8 cellular contexts compared by ENCODE assay signal in genomic region chr14:105527381-105528196, GRCh38. TPM values are rescaled to one million over a fixed set of nuclear protein-coding genes. Genes with fewer than 3 reads are reported as not detected.
DNase-seq lines count a peak whose midpoint lies in the region; ATAC-seq and TF ChIP-seq lines count a peak whose summit lies in the region.

No MANE protein-coding gene starts in this region.

- H3K4me3 Mint-ChIP-seq in naive thymus-derived CD4-positive, alpha-beta T cell, result peak overlapping the region; percentile 42 to 89 (median 72)

- peak overlapping the region; percentile 51 for H3K4me3 ChIP-seq in BE2C (ENCODE audit: low read depth, low read length)
- H3K4me3 ChIP-seq in MM.1S (ENCODE audit: low read length), result peak overlapping the region; percentile 67
- peak overlapping the region; percentile 65 to 93 (median 83) for H3K4me3 ChIP-seq in dorsolateral prefrontal cortex
- H3K4me3 ChIP-seq in naive thymus-derived CD4-positive, alpha-beta T cell (ENCODE audit: low read length), result peak overlapping the region; percentile 54

- H3K4me1 ChIP-seq in BE2C, result no peaks in the 10 kb centered on the region
- H3K4me1 ChIP-seq in MM.1S (ENCODE audit: low read length), result peaks cover 4% of the 10 kb centered on the region; the same call in 1 of the 2 replicates
- H3K4me1 ChIP-seq in naive thymus-derived CD4-positive, alpha-beta T cell (ENCODE audit: control insufficient read depth in 2 of 2, insufficient read depth in 2 of 2, low read length in 2 of 2), result peaks cover 9 to 14% of the 10 kb centered on the region in 2 donors

- H3F3A ChIP-seq in MM.1S (ENCODE audit: insufficient read depth, low read length), result peaks cover 6% of the 10 kb centered on the region; the same call in 1 of the 2 replicates

- H3K9ac ChIP-seq in MM.1S (ENCODE audit: low read length), result peak overlapping the region; percentile 62; the same call in 1 of the 2 replicates

- DNase-seq in BE2C (no peak), MM.1S (no peak), dorsolateral prefrontal cortex (peak in 2 of 10 donors; percentile 29 to 56), OCI-M1 (lab: John Stamatoyannopoulos, UW) (no peak), GM19238 (ENCODE audit: insufficient read length, low spot score) (no peak), NCI-H1694 (lab: John Stamatoyannopoulos, UW) (no peak)
- peak in 2 of 9 donors; percentile 7 to 10 for DNase-seq in naive thymus-derived CD4-positive, alpha-beta T cell

- peak overlapping the region; percentile 90 for H2AFZ ChIP-seq in MM.1S (ENCODE audit: low read length)

- TF ChIP-seq CTCF in BE2C (IDR thresholded peaks at IDR 0.05; ENCODE audit: low read depth, low read length), result no peak
- TF ChIP-seq CTCF in MM.1S (IDR thresholded peaks at IDR 0.05; ENCODE audit: low read length), result no peak
- no peak for TF ChIP-seq CTCF in dorsolateral prefrontal cortex (IDR thresholded peaks at IDR 0.05 in 54 of 56, conservative IDR thresholded peaks at IDR 0.05 in 2 of 56; ENCODE audit: low read depth in 1 of 56, partially characterized antibody in 56 of 56)

- H3K27me3 ChIP-seq in BE2C (no peaks in the 10 kb centered on the region), MM.1S (replicated peaks; ENCODE audit: insufficient read depth, low read length) (peaks cover 53% of the 10 kb centered on the region), dorsolateral prefrontal cortex (no peaks in the 10 kb centered on the region)
- H3K27me3 ChIP-seq in naive thymus-derived CD4-positive, alpha-beta T cell (ENCODE audit: control insufficient read depth in 2 of 2, insufficient read depth in 2 of 2, low read length in 2 of 2), result peaks cover 0 to 4% of the 10 kb centered on the region in 2 donors

- intact Hi-C loops in dorsolateral prefrontal cortex (cut with DNase I), result loop anchor here (1.0 to 10.0 kb wide), 7 partner anchors 29 to 323 kb away; partner anchors contain the start of gene TEDC1 (in 1 of the 2)
- intact Hi-C loops in naive thymus-derived CD4-positive, alpha-beta T cell (cut with micrococcal nuclease), result loop anchor here (1.0 to 5.0 kb wide), 11 partner anchors 37 to 441 kb away; partner anchors contain the start of genes BRF1 (in 1 of the 2) and TEDC1 (in 1 of the 2)

- POLR2A ChIA-PET in naive thymus-derived CD4-positive, alpha-beta T cell (lab: Charles Lee), result no interaction called here

- peak overlapping the region in 4 of 9 donors; percentile 31 to 76 (median 47) for H3K27ac Mint-ChIP-seq in naive thymus-derived CD4-positive, alpha-beta T cell

- ATAC-seq in naive thymus-derived CD4-positive, alpha-beta T cell, result no peak
- no peak for ATAC-seq in HG03108 (IDR thresholded peaks at IDR 0.05; ENCODE audit: unreplicated experiment)

- no peaks in the 10 kb centered on the region for H4K20me1 ChIP-seq in MM.1S (ENCODE audit: insufficient read depth, low read length)

- H3K27me3 Mint-ChIP-seq in naive thymus-derived CD4-positive, alpha-beta T cell, result peaks cover 0 to 44% (median 0%) of the 10 kb centered on the region in 5 donors

- H3K9me3 ChIP-seq in BE2C (0 out of 2 replicates have a peak, but pooled peaks cover 2% of the 10 kb centered on the region), MM.1S (replicated peaks; ENCODE audit: insufficient read depth, low read length) (no peaks in the 10 kb centered on the region)
- no peaks in the 10 kb centered on the region for H3K9me3 ChIP-seq in naive thymus-derived CD4-positive, alpha-beta T cell (ENCODE audit: control insufficient read depth in 2 of 3, low read length in 3 of 3)

- no peaks in the 10 kb centered on the region for H3K79me2 ChIP-seq in MM.1S (ENCODE audit: low read length)

- H3K27ac ChIP-seq in MM.1S (ENCODE audit: low read length), result no peak overlapping the region
- peak overlapping the region; percentile 34 to 95 (median 86) for H3K27ac ChIP-seq in dorsolateral prefrontal cortex
- no peak overlapping the region for H3K27ac ChIP-seq in naive thymus-derived CD4-positive, alpha-beta T cell (ENCODE audit: low read depth, low read length)

- peaks cover 0 to 24% (median 14%) of the 10 kb centered on the region in 7 donors for H3K4me1 Mint-ChIP-seq in naive thymus-derived CD4-positive, alpha-beta T cell

- no peaks in the 10 kb centered on the region for H3K36me3 Mint-ChIP-seq in naive thymus-derived CD4-positive, alpha-beta T cell

- peak overlapping the region; percentile 74 for H3K4me2 ChIP-seq in MM.1S (ENCODE audit: low read depth, low read length)

- no peaks in the 10 kb centered on the region for H3K9me2 ChIP-seq in MM.1S (replicated peaks; ENCODE audit: insufficient read depth, low read length)

- no peaks in the 10 kb centered on the region; the same call in 1 of the 2 replicates for H3K36me3 ChIP-seq in BE2C
- no peaks in the 10 kb centered on the region for H3K36me3 ChIP-seq in MM.1S (replicated peaks; ENCODE audit: insufficient read depth, low read length)
- no peaks in the 10 kb centered on the region for H3K36me3 ChIP-seq in naive thymus-derived CD4-positive, alpha-beta T cell (ENCODE audit: control insufficient read depth in 2 of 3, insufficient read depth in 3 of 3, low read length in 3 of 3)

- H3K9me3 Mint-ChIP-seq in naive thymus-derived CD4-positive, alpha-beta T cell, result peaks cover 0 to 14% (median 1%) of the 10 kb centered on the region in 11 donors

- CTCF ChIA-PET in naive thymus-derived CD4-positive, alpha-beta T cell (lab: Charles Lee), result interaction anchor here (1.0 to 1.1 kb wide), 3 partner anchors 156 to 157 kb away, joined by 3 to 7 read pairs (median 3); no protein-coding TSS in a partner anchor

RNA-seq across cellular contexts. Expression of gene TMEM121, which starts 1.2 kb away (rescaled TPM):
- polyA plus RNA-seq in BE2C (2012; ENCODE audit: insufficient read depth, insufficient read length, low read depth), result 11.3 TPM
- 10 to 100 TPM; 11.9 to 30.7 (median 19.1) TPM for total RNA-seq in dorsolateral prefrontal cortex
- 1 to 10 TPM in 4 of 5 experiments, under 1 TPM in 1; 0.83 to 5.7 (median 3.7) TPM for total RNA-seq in naive thymus-derived CD4-positive, alpha-beta T cell
- 1 to 10 TPM; 2.5 to 4.0 TPM for polyA plus RNA-seq in naive thymus-derived CD4-positive, alpha-beta T cell

RNA-seq across cellular contexts. Expression of gene TEDC1, which starts 36.5 kb away (rescaled TPM):
- polyA plus RNA-seq in BE2C (2012; ENCODE audit: insufficient read depth, insufficient read length, low read depth), result 40.9 TPM
- total RNA-seq in dorsolateral prefrontal cortex, result 10 to 100 TPM in 118 of 120 experiments, 1 to 10 TPM in 2; 8.9 to 23.4 (median 15.6) TPM
- total RNA-seq in naive thymus-derived CD4-positive, alpha-beta T cell, result 100 to 1,000 TPM in 1 of 5 experiments, 10 to 100 TPM in 4; 19.7 to 294 (median 31.3) TPM
- 10 to 100 TPM; 10.4 to 14.9 TPM for polyA plus RNA-seq in naive thymus-derived CD4-positive, alpha-beta T cell

RNA-seq across cellular contexts. Expression of gene CRIP1, which starts 40.9 kb away (rescaled TPM):
- 451 TPM for polyA plus RNA-seq in BE2C (2012; ENCODE audit: insufficient read depth, insufficient read length, low read depth)
- total RNA-seq in dorsolateral prefrontal cortex, result 10 to 100 TPM in 36 of 120 experiments, 1 to 10 TPM in 80, under 1 TPM in 1, not detected in 3; 0.64 to 75.6 (median 7.4) TPM
- 100 to 1,000 TPM in 4 of 5 experiments, 10 to 100 TPM in 1; 94.4 to 517 (median 192) TPM for total RNA-seq in naive thymus-derived CD4-positive, alpha-beta T cell
- 100 to 1,000 TPM; 463 to 787 TPM for polyA plus RNA-seq in naive thymus-derived CD4-positive, alpha-beta T cell

RNA-seq across cellular contexts. Expression of gene CRIP2, which starts 53.0 kb away (rescaled TPM):
- 2,068 TPM for polyA plus RNA-seq in BE2C (2012; ENCODE audit: insufficient read depth, insufficient read length, low read depth)
- total RNA-seq in dorsolateral prefrontal cortex, result 100 to 1,000 TPM in 116 of 120 experiments, 10 to 100 TPM in 4; 67.0 to 225 (median 142) TPM
- 10 to 100 TPM in 2 of 5 experiments, 1 to 10 TPM in 2, under 1 TPM in 1; 0.65 to 55.4 (median 6.6) TPM for total RNA-seq in naive thymus-derived CD4-positive, alpha-beta T cell
- polyA plus RNA-seq in naive thymus-derived CD4-positive, alpha-beta T cell, result 100 to 1,000 TPM in 1 of 2 donors, 10 to 100 TPM in 1; 69.1 to 180 TPM

Comparison
In these comparisons a context has a peak if more than half of its experiments do, and no peak if none do; other contexts are left out.
1. H3K27ac ChIP-seq: peak in dorsolateral prefrontal cortex (59 of 59); none in MM.1S (single experiment) and naive thymus-derived CD4-positive, alpha-beta T cell (single experiment).
2. Peak in every context shown above with its lines, with median percentiles within 50 percentile points of each other: H3K4me3 ChIP-seq.